Comparison of ENCODE assay signal across 12 cellular contexts in the genomic region with DNA sequence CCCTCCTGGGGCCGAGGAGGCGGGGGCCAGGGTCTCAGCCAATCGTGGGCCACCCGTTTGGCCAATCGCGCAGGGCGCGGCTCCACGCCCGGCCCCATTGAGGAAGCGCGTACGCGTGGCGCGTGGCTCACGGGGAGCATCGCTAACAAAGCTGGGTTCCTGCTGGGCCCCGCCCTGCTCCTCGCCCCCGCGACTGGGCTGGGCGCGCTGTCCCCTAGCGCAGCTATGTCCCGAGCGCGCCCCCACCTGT. TPM values are rescaled to one million over a fixed set of nuclear protein-coding genes. Genes with fewer than 3 reads are reported as not detected.
DNase-seq lines count a peak whose midpoint lies in the region; ATAC-seq, FAIRE-seq and TF ChIP-seq lines count a peak whose summit lies in the region.
"Had no signal": no experiment of that assay in that cellular context is flagged by ENCODE, and none has a peak within 500 bp of the region (broad histone marks: within the 10 kb centered on the region; RNA-seq: fewer than 3 reads in every experiment).

No MANE protein-coding gene starts in this region.

- peaks cover 13% of the 10 kb centered on the region for H3K27me3 Mint-ChIP-seq in activated T-helper 17 cell treated with anti-CD3 and anti-CD28 coated beads, Interleukin-2, amount 50 U/mL, for 72 hours

- peak overlapping the region; percentile 67 for H3K4me3 Mint-ChIP-seq in activated T-helper 17 cell treated with anti-CD3 and anti-CD28 coated beads, Interleukin-2, amount 50 U/mL, for 72 hours

- DNase-seq in MV-4-11 (lab: John Stamatoyannopoulos, UW) (peak; percentile 22), kidney (peak; percentile 90), T-helper 1 cell (no peak)
- DNase-seq in stimulated activated CD8-positive, alpha-beta memory T cell treated with anti-CD3 and anti-CD28 coated beads, Interleukin-12 subunit alpha, Interleukin-12 subunit beta, amount 100 ng/mL, for 4 hours (ENCODE audit: low read depth), result peak; percentile 68

- H3K4me1 Mint-ChIP-seq in activated T-helper 17 cell treated with anti-CD3 and anti-CD28 coated beads, Interleukin-2, amount 50 U/mL, for 72 hours, result peaks cover 6% of the 10 kb centered on the region

- H3K9me3 Mint-ChIP-seq in activated T-helper 17 cell treated with anti-CD3 and anti-CD28 coated beads, Interleukin-2, amount 50 U/mL, for 72 hours, result no peaks in the 10 kb centered on the region
- H3K9me3 Mint-ChIP-seq: IgD-negative memory B cell had no signal

- H3K9me3 ChIP-seq in kidney (ENCODE audit: control insufficient read depth in 1 of 2, low read length in 2 of 2), result no peaks in the 10 kb centered on the region
- H3K9me3 ChIP-seq: uterus had no signal

- no peak overlapping the region for H3K4me3 ChIP-seq in kidney (ENCODE audit: low read length in 2 of 2)

- no peak overlapping the region for H3K9ac ChIP-seq in kidney (ENCODE audit: low read length in 2 of 2)
- H3K9ac ChIP-seq: parathyroid adenoma had no signal

- intact Hi-C loops in kidney (cut with DNase I), result no loop called here

- H3K27ac ChIP-seq in kidney (ENCODE audit: low read depth in 2 of 2, low read length in 2 of 2), result no peak overlapping the region
- H3K27ac ChIP-seq: parathyroid adenoma, uterus had no signal

- peaks cover 0 to 7% of the 10 kb centered on the region in 2 donors for H3K4me1 ChIP-seq in kidney (ENCODE audit: control insufficient read depth in 1 of 2, insufficient read depth in 1 of 2, low read depth in 1 of 2, low read length in 2 of 2)
- H3K4me1 ChIP-seq: parathyroid adenoma had no signal

- peak; percentile 50 for ATAC-seq in activated T-helper 17 cell treated with anti-CD3 and anti-CD28 coated beads, Interleukin-2, amount 50 U/mL, for 72 hours (replicated peaks)
- no peak for ATAC-seq in GM21786 (IDR thresholded peaks at IDR 0.05; ENCODE audit: unreplicated experiment)
- ATAC-seq in GM21723 (IDR thresholded peaks at IDR 0.05; ENCODE audit: unreplicated experiment), result no peak
- no peak for ATAC-seq in HG02938 (IDR thresholded peaks at IDR 0.05; ENCODE audit: unreplicated experiment)

- FAIRE-seq in kidney (lab: Jason Lieb, UNC), result no peak

- H3K27ac Mint-ChIP-seq in activated T-helper 17 cell treated with anti-CD3 and anti-CD28 coated beads, Interleukin-2, amount 50 U/mL, for 72 hours, result no peak overlapping the region

- TF ChIP-seq CTCF in kidney (IDR thresholded peaks at IDR 0.05; ENCODE audit: borderline replicate concordance, extremely low read depth, insufficient read depth), result no peak

- H3K36me3 ChIP-seq in kidney (ENCODE audit: control insufficient read depth in 1 of 2, insufficient read depth in 2 of 2, low read length in 2 of 2), result no peaks in the 10 kb centered on the region
- H3K36me3 ChIP-seq: uterus had no signal

- no peaks in the 10 kb centered on the region for H3K36me3 Mint-ChIP-seq in activated T-helper 17 cell treated with anti-CD3 and anti-CD28 coated beads, Interleukin-2, amount 50 U/mL, for 72 hours (ENCODE audit: low read depth)

RNA-seq across cellular contexts. Expression of gene ASCL2, which starts 0.6 kb away (rescaled TPM):
- total RNA-seq in activated T-helper 17 cell treated with anti-CD3 and anti-CD28 coated beads, Interleukin-2, amount 50 U/mL, for 72 hours, result 1 to 10 TPM; 1.2 to 5.1 TPM
- 5.0 TPM for total RNA-seq in kidney
- polyA plus RNA-seq in kidney (ENCODE audit: insufficient read depth, low read depth, low replicate concordance), result 1.2 TPM
- total RNA-seq: fibroblast of lung had no signal
- polyA plus RNA-seq: fibroblast of lung had no signal

RNA-seq across cellular contexts. Expression of gene C11orf21, which starts 30.7 kb away (rescaled TPM):
- total RNA-seq in activated T-helper 17 cell treated with anti-CD3 and anti-CD28 coated beads, Interleukin-2, amount 50 U/mL, for 72 hours, result 10 to 100 TPM in 1 of 2 donors, 1 to 10 TPM in 1; 8.4 to 24.6 TPM
- total RNA-seq in kidney, result 4.9 TPM
- 0.17 TPM for polyA plus RNA-seq in kidney (ENCODE audit: insufficient read depth, low read depth, low replicate concordance)
- polyA plus RNA-seq: fibroblast of lung had no signal

RNA-seq across cellular contexts. Expression of gene TSPAN32, which starts 30.8 kb away (rescaled TPM):
- total RNA-seq in activated T-helper 17 cell treated with anti-CD3 and anti-CD28 coated beads, Interleukin-2, amount 50 U/mL, for 72 hours, result 10 to 100 TPM in 1 of 2 donors, 1 to 10 TPM in 1; 8.1 to 14.8 TPM
- 6.1 TPM for total RNA-seq in kidney
- 0.75 TPM for polyA plus RNA-seq in kidney (ENCODE audit: insufficient read depth, low read depth, low replicate concordance)
- polyA plus RNA-seq: fibroblast of lung had no signal

Comparison
In these comparisons a context has a peak if more than half of its experiments do, and no peak if none do; other contexts are left out.
1. DNase-seq: peak in MV-4-11 (single experiment), kidney (single experiment) and stimulated activated CD8-positive, alpha-beta memory T cell treated with anti-CD3 and anti-CD28 coated beads, Interleukin-12 subunit alpha, Interleukin-12 subunit beta, amount 100 ng/mL, for 4 hours (single experiment); none in T-helper 1 cell (0 of 5).